ENCODE assay signal across 8 cellular contexts in genomic region chr7:40717242-40717641, GRCh38.
DNase-seq lines count a peak whose midpoint lies in the region; ATAC-seq and TF ChIP-seq lines count a peak whose summit lies in the region.

No MANE protein-coding gene starts in this region.

- no peaks in the 10 kb centered on the region for H3K9me2 ChIP-seq in GM23338 (ENCODE audit: insufficient read depth)

- H3K9me3 ChIP-seq in iPS-18a (ENCODE audit: control insufficient read depth, low read depth, low read length), result no peaks in the 10 kb centered on the region

- intact Hi-C loops in activated T-helper 1 cell treated with anti-CD3 and anti-CD28 coated beads, Interleukin-12 subunit alpha, Interleukin-12 subunit beta, Interleukin-2, Interleukin-4 antibody, amounts not matched to agents 30 ng/mL and 10 ng/mL and 1 ng/mL, durations not matched to agents 14 hours and 24 hours and 36 hours (cut with micrococcal nuclease), result loop anchor here (10.0 kb wide), 1 partner anchor 1168 kb away; no protein-coding TSS in a partner anchor

- H3K4me2 ChIP-seq in GM23338, result peak overlapping the region; percentile 39; the same call in 1 of the 2 replicates

- no peak for TF ChIP-seq CTCF in GM23338 (conservative IDR thresholded peaks at IDR 0.05; ENCODE audit: low read depth in 2 of 2)
- TF ChIP-seq CTCF in type B pancreatic cell (conservative IDR thresholded peaks at IDR 0.05), result no peak

- H4K20me1 ChIP-seq in GM23338 (replicated peaks; ENCODE audit: insufficient read depth), result no peaks in the 10 kb centered on the region

- H2AFZ ChIP-seq in GM23338, result no peak overlapping the region

- peak overlapping the region; percentile 35 for H3K9ac ChIP-seq in iPS-18a (ENCODE audit: low read length)

- no peak overlapping the region for H3K4me3 Mint-ChIP-seq in GM23338
- H3K4me3 Mint-ChIP-seq in activated T-helper 1 cell treated with anti-CD3 and anti-CD28 coated beads, Interleukin-12 subunit alpha, Interleukin-12 subunit beta, Interleukin-2, Interleukin-4 antibody, amounts not matched to agents 30 ng/mL and 10 ng/mL and 1 ng/mL, durations not matched to agents 14 hours and 24 hours and 36 hours, result no peak overlapping the region
- peak overlapping the region; percentile 27 for H3K4me3 Mint-ChIP-seq in type B pancreatic cell

- H3K4me1 ChIP-seq in GM23338 (ENCODE audit: insufficient read depth), result peaks cover 17% of the 10 kb centered on the region
- H3K4me1 ChIP-seq in iPS-18a (ENCODE audit: control insufficient read depth, low read depth, low read length), result peaks cover 13% of the 10 kb centered on the region

- H3K4me1 Mint-ChIP-seq in GM23338, result peaks cover 27% of the 10 kb centered on the region
- peaks cover 7% of the 10 kb centered on the region for H3K4me1 Mint-ChIP-seq in activated T-helper 1 cell treated with anti-CD3 and anti-CD28 coated beads, Interleukin-12 subunit alpha, Interleukin-12 subunit beta, Interleukin-2, Interleukin-4 antibody, amounts not matched to agents 30 ng/mL and 10 ng/mL and 1 ng/mL, durations not matched to agents 14 hours and 24 hours and 36 hours (ENCODE audit: low read depth)
- H3K4me1 Mint-ChIP-seq in type B pancreatic cell (ENCODE audit: unreplicated experiment), result peaks cover 47% of the 10 kb centered on the region

- no peaks in the 10 kb centered on the region for H3K36me3 Mint-ChIP-seq in GM23338 (ENCODE audit: low read depth)
- H3K36me3 Mint-ChIP-seq in activated T-helper 1 cell treated with anti-CD3 and anti-CD28 coated beads, Interleukin-12 subunit alpha, Interleukin-12 subunit beta, Interleukin-2, Interleukin-4 antibody, amounts not matched to agents 30 ng/mL and 10 ng/mL and 1 ng/mL, durations not matched to agents 14 hours and 24 hours and 36 hours (ENCODE audit: low read depth), result no peaks in the 10 kb centered on the region
- H3K36me3 Mint-ChIP-seq in type B pancreatic cell, result no peaks in the 10 kb centered on the region

- no peaks in the 10 kb centered on the region for H3F3A ChIP-seq in GM23338 (replicated peaks; ENCODE audit: low read depth)

- DNase-seq in ELR (ENCODE audit: low read depth) (peak; percentile 52), GM23338 (ENCODE audit: low spot score) (peak; percentile 76), NCI-H1048 (lab: John Stamatoyannopoulos, UW) (peak; percentile 71), type B pancreatic cell (ENCODE audit: extremely low spot score, unreplicated experiment) (peak; percentile 83), NCI-H345 treated with DMSO at 0.1 percent for 48 hours (lab: John Stamatoyannopoulos, UW; ENCODE audit: unreplicated experiment) (no peak), caudate nucleus (lab: John Stamatoyannopoulos, UW) (no peak)
- peak; percentile 22 for DNase-seq in activated T-helper 1 cell treated with anti-CD3 and anti-CD28 coated beads, Interleukin-12 subunit alpha, Interleukin-12 subunit beta, Interleukin-2, Interleukin-4 antibody, amounts not matched to agents 30 ng/mL and 10 ng/mL and 1 ng/mL, durations not matched to agents 14 hours and 24 hours and 36 hours (ENCODE audit: low spot score)

- H3K79me2 ChIP-seq in GM23338 (replicated peaks; ENCODE audit: insufficient read depth), result no peaks in the 10 kb centered on the region

- H3K36me3 ChIP-seq in GM23338 (ENCODE audit: insufficient read depth) (no peaks in the 10 kb centered on the region), iPS-18a (ENCODE audit: control insufficient read depth, low read depth, low read length) (no peaks in the 10 kb centered on the region)

- H3K27ac Mint-ChIP-seq in GM23338 (peak overlapping the region; percentile 88), type B pancreatic cell (peak overlapping the region; percentile 95)
- H3K27ac Mint-ChIP-seq in activated T-helper 1 cell treated with anti-CD3 and anti-CD28 coated beads, Interleukin-12 subunit alpha, Interleukin-12 subunit beta, Interleukin-2, Interleukin-4 antibody, amounts not matched to agents 30 ng/mL and 10 ng/mL and 1 ng/mL, durations not matched to agents 14 hours and 24 hours and 36 hours, result no peak overlapping the region

- H3K27me3 ChIP-seq in GM23338 (ENCODE audit: insufficient read depth), result no peaks in the 10 kb centered on the region
- H3K27me3 ChIP-seq in iPS-18a (ENCODE audit: control insufficient read depth, insufficient read depth, low read length), result no peaks in the 10 kb centered on the region

- peaks cover 2% of the 10 kb centered on the region for H3K27me3 Mint-ChIP-seq in GM23338 (ENCODE audit: insufficient read depth, low read depth, poor library complexity)
- no peaks in the 10 kb centered on the region for H3K27me3 Mint-ChIP-seq in activated T-helper 1 cell treated with anti-CD3 and anti-CD28 coated beads, Interleukin-12 subunit alpha, Interleukin-12 subunit beta, Interleukin-2, Interleukin-4 antibody, amounts not matched to agents 30 ng/mL and 10 ng/mL and 1 ng/mL, durations not matched to agents 14 hours and 24 hours and 36 hours (ENCODE audit: insufficient read depth)
- no peaks in the 10 kb centered on the region for H3K27me3 Mint-ChIP-seq in type B pancreatic cell

- H3K27ac ChIP-seq in GM23338 (ENCODE audit: low read depth) (peak overlapping the region; percentile 35; the same call in 1 of the 2 replicates), iPS-18a (ENCODE audit: low read length) (peak overlapping the region; percentile 67), caudate nucleus (ENCODE audit: low read depth, low read length) (no peak overlapping the region)

- H3K9me3 Mint-ChIP-seq in GM23338, result no peaks in the 10 kb centered on the region
- no peaks in the 10 kb centered on the region for H3K9me3 Mint-ChIP-seq in activated T-helper 1 cell treated with anti-CD3 and anti-CD28 coated beads, Interleukin-12 subunit alpha, Interleukin-12 subunit beta, Interleukin-2, Interleukin-4 antibody, amounts not matched to agents 30 ng/mL and 10 ng/mL and 1 ng/mL, durations not matched to agents 14 hours and 24 hours and 36 hours
- H3K9me3 Mint-ChIP-seq in type B pancreatic cell, result peaks cover 3% of the 10 kb centered on the region

- no peak overlapping the region for H3K4me3 ChIP-seq in GM23338
- no peak overlapping the region for H3K4me3 ChIP-seq in iPS-18a (ENCODE audit: low read length)

- peak; percentile 99 for ATAC-seq in GM23338

TF ChIP-seq in GM23338, 12 proteins besides CTCF, POLR2A, EP300 and RAD21:
- no peak for TF ChIP-seq JUNB (IDR thresholded peaks at IDR 0.05; ENCODE audit: unreplicated experiment)
- TF ChIP-seq POLR2AphosphoS5 (IDR thresholded peaks at IDR 0.05; ENCODE audit: low read depth), result peak; percentile 52
- TF ChIP-seq EZH2 (IDR thresholded peaks at IDR 0.05; ENCODE audit: low read depth, unreplicated experiment), result no peak
TF ChIP-seq in GM23338: peak in this region for 1.

Comparison
In these comparisons a context has a peak if more than half of its experiments do, and no peak if none do; other contexts are left out.
1. DNase-seq: peak in ELR (single experiment), GM23338 (single experiment), NCI-H1048 (single experiment), activated T-helper 1 cell treated with anti-CD3 and anti-CD28 coated beads, Interleukin-12 subunit alpha, Interleukin-12 subunit beta, Interleukin-2, Interleukin-4 antibody, amounts not matched to agents 30 ng/mL and 10 ng/mL and 1 ng/mL, durations not matched to agents 14 hours and 24 hours and 36 hours (single experiment) and type B pancreatic cell (single experiment); none in NCI-H345 treated with DMSO at 0.1 percent for 48 hours (single experiment) and caudate nucleus (0 of 61).